In genomic region chr16:47258874-47259461, GRCh38 we compare ENCODE assay signal across 8 cellular contexts.
DNase-seq lines count a peak whose midpoint lies in the region; ATAC-seq and TF ChIP-seq lines count a peak whose summit lies in the region.

No MANE protein-coding gene starts in this region.

- in situ Hi-C loops in mammary epithelial cell (cut with MboI; ENCODE audit: low sequenced_read_pairs in 2 of 2): no loop called here

- no peak overlapping the region for H3K4me2 ChIP-seq in mammary epithelial cell (ENCODE audit: insufficient read depth, low read depth, low read length)

- ATAC-seq in naive B cell (ENCODE audit: low read depth in 2 of 2): no peak
- ATAC-seq in GM19328 (IDR thresholded peaks at IDR 0.05; ENCODE audit: unreplicated experiment): no peak

- no peaks in the 10 kb centered on the region for H3K27me3 Mint-ChIP-seq in naive B cell

- H3K9me3 ChIP-seq in BE2C (no peaks in the 10 kb centered on the region), mammary epithelial cell (replicated peaks; ENCODE audit: insufficient read depth, low read length) (no peaks in the 10 kb centered on the region)

- TF ChIP-seq CTCF in BE2C (IDR thresholded peaks at IDR 0.05; ENCODE audit: low read depth, low read length): peak; percentile 93
- peak; percentile 68 for TF ChIP-seq CTCF in GM12873 (IDR thresholded peaks at IDR 0.05; ENCODE audit: insufficient read depth, low read depth, low read length, missing control alignments)
- TF ChIP-seq CTCF in mammary epithelial cell (conservative IDR thresholded peaks at IDR 0.05 in 1 of 2, IDR thresholded peaks at IDR 0.05 in 1 of 2; ENCODE audit: extremely low read depth in 1 of 2, insufficient read depth in 1 of 2, low read depth in 1 of 2, low read length in 2 of 2): peak; percentile 68 to 79

- H3K79me2 ChIP-seq in mammary epithelial cell (ENCODE audit: insufficient read depth, low read length): no peaks in the 10 kb centered on the region

- no peak overlapping the region for H3K27ac Mint-ChIP-seq in naive B cell

- H3K27me3 ChIP-seq in BE2C (no peaks in the 10 kb centered on the region), mammary epithelial cell (ENCODE audit: insufficient read depth, low read length) (no peaks in the 10 kb centered on the region)

- DNase-seq in BE2C (peak; percentile 35), NCI-H1105 (lab: John Stamatoyannopoulos, UW) (peak; percentile 3), mammary epithelial cell (peak; percentile 3), naive B cell (peak; percentile 6), NCI-H345 (lab: John Stamatoyannopoulos, UW) (no peak), CD1c-positive myeloid dendritic cell (ENCODE audit: extremely low spot score) (no peak)

- H2AFZ ChIP-seq in mammary epithelial cell (ENCODE audit: low read depth, low read length): no peak overlapping the region

- no peak overlapping the region for H3K4me3 Mint-ChIP-seq in naive B cell

- H3K9ac ChIP-seq in mammary epithelial cell (ENCODE audit: insufficient read depth, low read length): no peak overlapping the region

- H3K36me3 ChIP-seq in BE2C (0 out of 2 replicates have a peak, but pooled peaks cover 3% of the 10 kb centered on the region), mammary epithelial cell (ENCODE audit: insufficient read depth, low read length) (peaks cover 3% of the 10 kb centered on the region)

- no peaks in the 10 kb centered on the region for H3K9me3 Mint-ChIP-seq in naive B cell

- H3K4me1 ChIP-seq in BE2C: no peaks in the 10 kb centered on the region
- H3K4me1 ChIP-seq in mammary epithelial cell (ENCODE audit: insufficient read depth, low read length): no peaks in the 10 kb centered on the region

- CTCF ChIA-PET in mammary epithelial cell (lab: Charles Lee; ENCODE audit: low non-redundant PET): interaction anchor here (0.7 kb wide), 2 partner anchors 794 to 906 kb away, joined by 3 read pairs; no protein-coding TSS in a partner anchor

- H4K20me1 ChIP-seq in mammary epithelial cell (ENCODE audit: insufficient read depth, low read length): no peaks in the 10 kb centered on the region

- BruUV-seq in mammary epithelial cell (replicated peaks; lab: Mats Ljungman, UMichigan): no TSS peak

- H3K36me3 Mint-ChIP-seq in naive B cell: peaks cover 6 to 30% of the 10 kb centered on the region in 2 donors

- H3K4me3 ChIP-seq in BE2C (ENCODE audit: low read depth, low read length): no peak overlapping the region
- H3K4me3 ChIP-seq in mammary epithelial cell (replicated peaks in 1 of 3; ENCODE audit: insufficient read depth in 1 of 3, low read depth in 2 of 3, low read length in 3 of 3): no peak overlapping the region

- H3K27ac ChIP-seq in mammary epithelial cell (ENCODE audit: insufficient read depth, low read depth, low read length): no peak overlapping the region

- 50% methylated on average over 2 of the region's 2 CpGs for WGBS in mammary epithelial cell (ENCODE audit: low coverage, missing lambda C conversion rate)

- dilution Hi-C loops in mammary epithelial cell (cut with HindIII; ENCODE audit: low sequenced_read_pairs): no loop called here

- no peaks in the 10 kb centered on the region for H3K4me1 Mint-ChIP-seq in naive B cell

- intact Hi-C loops in mammary epithelial cell (cut with micrococcal nuclease): loop anchor here (2.0 kb wide), 2 partner anchors 796 to 898 kb away; no protein-coding TSS in a partner anchor

Comparison
In these comparisons a context has a peak if more than half of its experiments do, and no peak if none do; other contexts are left out.
1. DNase-seq: peak in BE2C (single experiment), NCI-H1105 (single experiment), mammary epithelial cell (single experiment) and naive B cell (single experiment); none in NCI-H345 (single experiment) and CD1c-positive myeloid dendritic cell (single experiment).
2. Peak in every context shown above with its lines, with median percentiles within 50 percentile points of each other: CTCF ChIP-seq.